21 cellular contexts compared by ENCODE assay signal in the genomic region with DNA sequence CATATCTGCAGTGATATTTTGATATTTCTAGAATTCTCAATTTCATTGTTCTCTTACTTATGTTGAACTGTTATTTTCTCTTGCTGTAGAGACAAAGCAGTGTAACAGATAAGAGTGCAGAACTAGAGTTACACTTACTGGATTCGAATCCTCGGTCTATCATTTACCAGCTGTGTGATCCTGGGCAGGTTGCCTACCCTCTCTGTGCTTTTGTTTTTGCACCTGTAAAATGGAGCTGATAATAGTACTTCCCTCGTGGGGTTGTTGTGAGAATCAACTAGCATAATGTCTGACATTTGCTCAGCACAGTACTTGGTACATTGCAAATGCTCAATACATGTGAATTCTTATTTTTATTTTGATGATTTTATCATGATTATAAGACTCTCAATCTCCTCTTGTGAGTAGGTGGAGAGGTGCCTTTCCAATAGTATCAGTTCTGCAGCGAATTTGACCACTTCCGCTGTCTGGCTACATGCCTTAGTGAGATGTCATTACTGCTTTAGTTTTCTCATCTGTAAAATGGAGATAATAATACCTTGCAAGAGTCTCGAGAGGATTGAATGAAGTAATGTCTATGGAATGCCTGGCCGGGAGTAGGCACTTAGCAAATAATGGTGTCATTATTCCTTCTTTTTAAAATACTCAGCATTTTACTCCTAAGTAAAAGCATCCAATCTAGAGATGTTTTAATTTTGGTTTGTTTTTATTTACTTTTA.
"Had no signal": no experiment of that assay in that cellular context is flagged by ENCODE, and none has a peak within 500 bp of the region (broad histone marks: within the 10 kb centered on the region; RNA-seq: fewer than 3 reads in every experiment).

No MANE protein-coding gene starts in this region.

- H3K9me3 ChIP-seq: left lung, sigmoid colon, testis had no signal

- H3K4me3 Mint-ChIP-seq: activated naive CD8-positive, alpha-beta T cell treated with anti-CD3 and anti-CD28 coated beads for 36 hours; endodermal cell; mesothelial cell of epicardium; natural killer cell had no signal

- H3K27me3 ChIP-seq: left lung, sigmoid colon, testis had no signal

- H3K4me3 ChIP-seq: coronary artery, left lung, lung, sigmoid colon, testis had no signal

- H3K27me3 Mint-ChIP-seq: activated naive CD8-positive, alpha-beta T cell treated with anti-CD3 and anti-CD28 coated beads for 36 hours had no signal

- DNase-seq: activated CD4-positive, alpha-beta T cell treated with anti-CD3 and anti-CD28 coated beads for 4 hours; activated CD4-positive, alpha-beta T cell treated with anti-CD3 and anti-CD28 coated beads, Interleukin-2, amount 50 U/mL, for 48 hours; activated CD4-positive, CD25-positive, alpha-beta regulatory T cell; activated naive CD4-positive, alpha-beta T cell treated with Interleukin-2 at 50 U/mL for 16 hours; activated naive CD8-positive, alpha-beta T cell treated with anti-CD3 and anti-CD28 coated beads for 36 hours; activated T-cell treated with anti-CD3 and anti-CD28 coated beads, Interleukin-2, amount 50 U/mL, for 48 hours; cerebellar nuclear complex; endodermal cell; kidney; left lung; natural killer cell; retina; sigmoid colon; stimulated activated CD4-positive, alpha-beta T cell treated with anti-CD3 and anti-CD28 coated beads, Interleukin-2, amount 100 ng/mL, for 48 hours; stimulated activated naive CD4-positive, alpha-beta T cell; T1000; testis had no signal

- H3K27ac ChIP-seq: coronary artery, epithelial cell of prostate, left lung, sigmoid colon, testis had no signal

- H3K27ac Mint-ChIP-seq: activated naive CD8-positive, alpha-beta T cell treated with anti-CD3 and anti-CD28 coated beads for 36 hours; endodermal cell; mesothelial cell of epicardium; natural killer cell had no signal

- H3K36me3 Mint-ChIP-seq: activated naive CD8-positive, alpha-beta T cell treated with anti-CD3 and anti-CD28 coated beads for 36 hours; mesothelial cell of epicardium; natural killer cell had no signal

- H3K4me1 ChIP-seq: left lung, sigmoid colon, testis had no signal

- H3K4me1 Mint-ChIP-seq: activated naive CD8-positive, alpha-beta T cell treated with anti-CD3 and anti-CD28 coated beads for 36 hours; natural killer cell had no signal

- H3K9me3 Mint-ChIP-seq: activated naive CD8-positive, alpha-beta T cell treated with anti-CD3 and anti-CD28 coated beads for 36 hours; endodermal cell; mesothelial cell of epicardium; natural killer cell had no signal

- FAIRE-seq: kidney had no signal

- H3K36me3 ChIP-seq: left lung, sigmoid colon had no signal
